Comparison of ENCODE assay signal across 4 cellular contexts in genomic region chr7:154922472-154922871, GRCh38.
DNase-seq lines count a peak whose midpoint lies in the region; ATAC-seq, FAIRE-seq and TF ChIP-seq lines count a peak whose summit lies in the region.
"Not testable (repeated sequence)": the region's sequence is repeated elsewhere in the genome, so short reads cannot be mapped to it uniquely, and the experiment has no call there.

No MANE protein-coding gene starts in this region.

- not testable (repeated sequence) for H2AFZ ChIP-seq in K562 (ENCODE audit: low read depth, low read length)

- not testable (repeated sequence) for H3K4me3 Mint-ChIP-seq in osteocyte (ENCODE audit: unreplicated experiment)

- not testable (repeated sequence) for DNase-seq in K562 (ENCODE audit: extremely low read depth in 1 of 4, low spot score in 3 of 4)
- DNase-seq in ecto neural progenitor cell (ENCODE audit: low spot score) (peak; percentile 2), islet precursor cell (peak; percentile 4), osteocyte (ENCODE audit: extremely low spot score, unreplicated experiment) (peak; percentile 38)

- TF ChIP-seq CTCF in K562 (IDR thresholded peaks at IDR 0.05 in 2 of 3, conservative IDR thresholded peaks at IDR 0.05 in 1 of 3; ENCODE audit: insufficient read depth in 2 of 3, low read depth in 1 of 3, low read length in 3 of 3); osteocyte (IDR thresholded peaks at IDR 0.05): not testable (repeated sequence)

- CTCF ChIA-PET in K562 (lab: Yijun Ruan, JAX; ENCODE audit: low intra/inter-chr PET ratio), result interaction anchor here (1.1 kb wide), 1 partner anchor 816 kb away, joined by 4 read pairs; no protein-coding TSS in a partner anchor

- not testable (repeated sequence) for TF ChIP-seq POLR2A in K562 (conservative IDR thresholded peaks at IDR 0.05)

- peaks cover 24% of the 10 kb centered on the region for H3K27me3 Mint-ChIP-seq in osteocyte (ENCODE audit: unreplicated experiment)

- H3K36me3 ChIP-seq in K562 (ENCODE audit: control insufficient read depth, insufficient read depth, low read length), result not testable (repeated sequence)

- H3K4me1 ChIP-seq in K562 (replicated peaks in 1 of 2; ENCODE audit: control insufficient read depth in 2 of 2, insufficient read depth in 2 of 2, low read length in 2 of 2), result not testable (repeated sequence)

- not testable (repeated sequence) for H3K9me1 ChIP-seq in K562 (ENCODE audit: control insufficient read depth, insufficient read depth, low read length)

- POLR2A ChIA-PET in K562 (lab: Yijun Ruan, JAX), result not testable (repeated sequence)

- H3K36me3 Mint-ChIP-seq in osteocyte (ENCODE audit: unreplicated experiment), result not testable (repeated sequence)

- not testable (repeated sequence) for H3K9me3 ChIP-seq in K562 (replicated peaks; ENCODE audit: control insufficient read depth, insufficient read depth, low read depth, low read length)

- 0% methylated on average over 2 of the region's 2 CpGs for WGBS in K562 (ENCODE audit: insufficient coverage, low coverage, missing lambda C conversion rate)

- ATAC-seq in K562, result not testable (repeated sequence)

- TF ChIP-seq RAD21 in K562 (CRISPR knock-in tag; conservative IDR thresholded peaks at IDR 0.05 in 1 of 2, IDR thresholded peaks at IDR 0.05 in 1 of 2), result not testable (repeated sequence)

- not testable (repeated sequence) for H3K4me3 ChIP-seq in K562

- not testable (repeated sequence) for H3K9me3 Mint-ChIP-seq in osteocyte (ENCODE audit: unreplicated experiment)

- in situ Hi-C loops in K562 (cut with MboI), result loop anchor here (10.0 kb wide), 1 partner anchor 622 kb away; the partner anchor contains the start of gene CNPY1

- not testable (repeated sequence) for H3K79me2 ChIP-seq in K562 (ENCODE audit: control insufficient read depth, insufficient read depth, low read length)

- H3K27ac Mint-ChIP-seq in osteocyte (ENCODE audit: unreplicated experiment), result not testable (repeated sequence)

- peaks cover 9 to 25% of the 10 kb centered on the region in 2 experiments for H3K27me3 ChIP-seq in K562 (ENCODE audit: control insufficient read depth in 2 of 2, insufficient read depth in 2 of 2, low read length in 2 of 2)

- not testable (repeated sequence) for H3K27ac ChIP-seq in K562 (ENCODE audit: extremely low read depth, low read depth, low read length)

- H3K9ac ChIP-seq in K562 (ENCODE audit: insufficient read depth in 1 of 2, low read depth in 2 of 2, low read length in 2 of 2), result not testable (repeated sequence)

- not testable (repeated sequence) for TF ChIP-seq EP300 in K562 (IDR thresholded peaks at IDR 0.05; ENCODE audit: low read length)

- not testable (repeated sequence) for H3K4me1 Mint-ChIP-seq in osteocyte (ENCODE audit: unreplicated experiment)

- not testable (repeated sequence) for BruUV-seq in K562 (replicated peaks; lab: Mats Ljungman, UMichigan)

- not testable (repeated sequence) for H4K20me1 ChIP-seq in K562 (replicated peaks; ENCODE audit: control insufficient read depth, insufficient read depth, low read length)

- not testable (repeated sequence) for H3K4me2 ChIP-seq in K562 (ENCODE audit: insufficient read depth, low read length)

- intact Hi-C loops in K562 (cut with micrococcal nuclease), result not testable (repeated sequence)

- FAIRE-seq in K562 (lab: Jason Lieb, UNC), result not testable (repeated sequence)

TF ChIP-seq in K562, 482 proteins besides CTCF, POLR2A, EP300 and RAD21:
- peak; percentile 77; the same call in 1 of the 2 replicates for TF ChIP-seq ZNF431 (CRISPR knock-in tag; IDR thresholded peaks at IDR 0.05)
